23 cellular contexts compared by ENCODE assay signal in the genomic region with DNA sequence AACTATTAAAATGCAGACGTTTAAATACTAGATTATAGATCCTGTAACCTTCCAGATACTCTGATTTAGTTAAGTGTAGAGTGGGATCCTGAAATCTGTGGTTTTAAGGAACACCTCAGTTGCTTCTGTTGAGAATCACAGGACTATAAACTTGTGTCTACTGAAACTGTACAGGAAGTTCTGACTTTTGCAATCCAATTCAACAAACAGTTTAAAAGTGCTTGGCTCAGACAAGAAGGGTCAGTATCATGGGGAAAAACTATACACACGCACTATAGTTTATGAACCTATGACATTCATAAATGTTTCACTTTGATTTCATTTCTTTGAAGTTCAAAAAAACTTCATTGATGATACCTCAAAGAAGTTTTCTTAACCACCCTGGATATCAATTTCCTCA. TPM values are rescaled to one million over a fixed set of nuclear protein-coding genes. Genes with fewer than 3 reads are reported as not detected.
"Had no signal": no experiment of that assay in that cellular context is flagged by ENCODE, and none has a peak within 500 bp of the region (broad histone marks: within the 10 kb centered on the region; RNA-seq: fewer than 3 reads in every experiment).

No MANE protein-coding gene starts in this region.

- H3K27me3 ChIP-seq: adrenal gland, cardiac muscle cell, foreskin keratinocyte, ovary, spleen had no signal

- ATAC-seq: effector memory CD8-positive, alpha-beta T cell; foreskin keratinocyte; naive thymus-derived CD4-positive, alpha-beta T cell; psoas muscle had no signal

- H3K4me3 ChIP-seq: adrenal gland, cardiac muscle cell, ovary, psoas muscle, spleen had no signal

- H3K9me3 ChIP-seq: adrenal gland, ovary, psoas muscle had no signal

- H3K4me1 ChIP-seq: adrenal gland, foreskin keratinocyte, psoas muscle, spleen had no signal

- DNase-seq: activated CD4-positive, alpha-beta T cell treated with anti-CD3 and anti-CD28 coated beads for 4 hours; activated CD4-positive, alpha-beta T cell treated with anti-CD3 and anti-CD28 coated beads, Interleukin-2, amount 50 U/mL, for 48 hours; activated CD8-positive, alpha-beta memory T cell treated with anti-CD3 and anti-CD28 coated beads for 24 hours; activated effector memory CD4-positive, alpha-beta T cell treated with Interleukin-2 at 50 U/mL for 16 hours; activated naive CD4-positive, alpha-beta T cell treated with anti-CD3 and anti-CD28 coated beads for 36 hours; activated naive CD8-positive, alpha-beta T cell treated with anti-CD3 and anti-CD28 coated beads for 36 hours; adrenal gland; aorta; cerebellar nuclear complex; cortex of kidney; effector memory CD8-positive, alpha-beta T cell; foreskin keratinocyte; kidney glomerular epithelial cell; naive thymus-derived CD4-positive, alpha-beta T cell; ovary; psoas muscle; right cardiac atrium; spleen; stimulated activated naive CD4-positive, alpha-beta T cell; trophoblast cell had no signal

- H3K27ac ChIP-seq: adrenal gland, cardiac muscle cell, foreskin keratinocyte, ovary, psoas muscle, spleen, VCaP had no signal

- H3K36me3 ChIP-seq: adrenal gland, cardiac muscle cell, ovary, spleen had no signal

RNA-seq across cellular contexts. Expression of a gene that starts 13.8 kb away (rescaled TPM):
- total RNA-seq: activated naive CD4-positive, alpha-beta T cell treated with anti-CD3 and anti-CD28 coated beads for 36 hours; activated naive CD8-positive, alpha-beta T cell treated with anti-CD3 and anti-CD28 coated beads for 36 hours; foreskin keratinocyte; T-helper 1 cell treated with Interleukin-12 subunit alpha and Interleukin-12 subunit beta and Interleukin-4 antibody, amounts not matched to agents 30 ng/mL and 1 ng/mL, for 36 hours had no signal
